In genomic region chr6:112524071-112524470, GRCh38 we compare ENCODE assay signal across 2 cellular contexts.
TF ChIP-seq lines count a peak whose summit lies in the region.

No MANE protein-coding gene starts in this region.

TF ChIP-seq in GM23338, 12 proteins besides CTCF, POLR2A, EP300 and RAD21:
- TF ChIP-seq ZNF462 (CRISPR knock-in tag; IDR thresholded peaks at IDR 0.05): no peak
- no peak for TF ChIP-seq CREB1 (CRISPR knock-in tag; IDR thresholded peaks at IDR 0.05; ENCODE audit: low read depth)
- no peak for TF ChIP-seq EZH2 (IDR thresholded peaks at IDR 0.05; ENCODE audit: low read depth, unreplicated experiment)
- no peak for TF ChIP-seq STAT1 (IDR thresholded peaks at IDR 0.05; ENCODE audit: unreplicated experiment)
- no peak for TF ChIP-seq POLR2AphosphoS5 (IDR thresholded peaks at IDR 0.05; ENCODE audit: low read depth)
- TF ChIP-seq NANOG (IDR thresholded peaks at IDR 0.05; ENCODE audit: borderline replicate concordance): no peak
- TF ChIP-seq JUNB (IDR thresholded peaks at IDR 0.05; ENCODE audit: unreplicated experiment): no peak
- no peak for TF ChIP-seq EZH2phosphoT487 (IDR thresholded peaks at IDR 0.05; ENCODE audit: unreplicated experiment)
TF ChIP-seq in GM23338: peak in this region for 0.

TF ChIP-seq in H1, 55 proteins besides CTCF, POLR2A, EP300 and RAD21:
- TF ChIP-seq POLR2AphosphoS5 (IDR thresholded peaks at IDR 0.05; ENCODE audit: low read depth, low read length) (no peak), SIN3A (conservative IDR thresholded peaks at IDR 0.05 in 1 of 2, IDR thresholded peaks at IDR 0.05 in 1 of 2; ENCODE audit: low read depth in 1 of 2, low read length in 2 of 2) (no peak), HDAC6 (IDR thresholded peaks at IDR 0.05; ENCODE audit: low read depth, low read length) (no peak), RFX5 (IDR thresholded peaks at IDR 0.05; ENCODE audit: borderline replicate concordance, low read depth, low read length) (no peak), CTBP2 (IDR thresholded peaks at IDR 0.05; ENCODE audit: borderline replicate concordance, insufficient read depth, insufficient read length, low read length) (no peak), SIRT6 (IDR thresholded peaks at IDR 0.05; ENCODE audit: low read length) (no peak), USF2 (IDR thresholded peaks at IDR 0.05; ENCODE audit: low read length) (no peak), CHD1 (IDR thresholded peaks at IDR 0.05; ENCODE audit: low read depth, low read length) (no peak), RXRA (IDR thresholded peaks at IDR 0.05; ENCODE audit: insufficient read depth, low read depth, low read length) (no peak), NANOG (IDR thresholded peaks at IDR 0.05; ENCODE audit: insufficient read depth, low read depth, low read length, poor library complexity, severe bottlenecking) (no peak), SAP30 (IDR thresholded peaks at IDR 0.05; ENCODE audit: insufficient read depth, insufficient replicate concordance, low read length) (no peak), EGR1 (IDR thresholded peaks at IDR 0.05; ENCODE audit: borderline replicate concordance, low read depth, low read length) (no peak)
